Comparison of ENCODE assay signal across 8 cellular contexts in genomic region chr1:32066489-32066873, GRCh38. TPM values are rescaled to one million over a fixed set of nuclear protein-coding genes. Genes with fewer than 3 reads are reported as not detected.
DNase-seq lines count a peak whose midpoint lies in the region; ATAC-seq and TF ChIP-seq lines count a peak whose summit lies in the region.

No MANE protein-coding gene starts in this region.

- H3K4me2 ChIP-seq in osteoblast (ENCODE audit: insufficient read depth, low read length) (peak overlapping the region; percentile 8), H9 (ENCODE audit: insufficient read depth, insufficient read length, low read length) (no peak overlapping the region)

- peak overlapping the region in 1 of 3 experiments; percentile 47; a peak in 1 of 7 replicates for H3K27ac Mint-ChIP-seq in H9

- H3K4me1 Mint-ChIP-seq in H9 = peaks cover 27 to 41% of the 10 kb centered on the region in 2 experiments

- H4K20me1 ChIP-seq in osteoblast (ENCODE audit: insufficient read depth, low read length) (peaks cover 11% of the 10 kb centered on the region), H9 (ENCODE audit: control insufficient read depth, insufficient read depth, insufficient read length) (no peaks in the 10 kb centered on the region)

- no peaks in the 10 kb centered on the region for H3K9me3 ChIP-seq in HEK293 (ENCODE audit: control insufficient read depth, insufficient read depth, low read depth, low read length)
- no peaks in the 10 kb centered on the region for H3K9me3 ChIP-seq in osteoblast (ENCODE audit: low read depth, low read length)
- no peaks in the 10 kb centered on the region for H3K9me3 ChIP-seq in H9 (ENCODE audit: control insufficient read depth, low read depth, low read length)

- H2BK20ac ChIP-seq in H9 (ENCODE audit: low read depth, low read length, poor library complexity, severe bottlenecking) = no peak overlapping the region

- H3K27me3 ChIP-seq in ACC112 (ENCODE audit: insufficient read depth, low read length) (no peaks in the 10 kb centered on the region), osteoblast (ENCODE audit: insufficient read depth, low read length) (no peaks in the 10 kb centered on the region), H9 (ENCODE audit: insufficient read depth, low read length) (no peaks in the 10 kb centered on the region)

- H3K14ac ChIP-seq in H9 (ENCODE audit: insufficient read depth, low read length) = no peak overlapping the region

- WGBS in H9 (ENCODE audit: extremely low coverage, insufficient read length, low lambda C conversion rate) = no CpG with 5 or more reads among the region's 4 CpGs

- no peak overlapping the region for H3K18ac ChIP-seq in H9 (ENCODE audit: insufficient read length, low read depth, low read length)

- H3K4me3 ChIP-seq in ACC112 (ENCODE audit: low read depth, low read length) (no peak overlapping the region), HEK293 (ENCODE audit: low read depth, low read length) (no peak overlapping the region), fibroblast of mammary gland (ENCODE audit: control insufficient read depth, low read depth, low read length) (no peak overlapping the region), osteoblast (ENCODE audit: insufficient read depth, low read length) (no peak overlapping the region)

- H3K23me2 ChIP-seq in H9 (ENCODE audit: insufficient read length, low read depth, low read length, poor library complexity, severe bottlenecking) = no peaks in the 10 kb centered on the region

- no peak for ATAC-seq in GM18502 (IDR thresholded peaks at IDR 0.05; ENCODE audit: poor library complexity, unreplicated experiment)

- H2AK5ac ChIP-seq in H9 (ENCODE audit: insufficient read length, low read length) = no peak overlapping the region

- CTCF ChIA-PET in HEK293 (lab: Yijun Ruan, JAX) = interaction anchor here (0.6 to 0.9 kb wide), 6 partner anchors 62 to 321 kb away, joined by 3 read pairs; no protein-coding TSS in a partner anchor

- H3K27ac ChIP-seq in ACC112 (ENCODE audit: low read depth, low read length) (peak overlapping the region; percentile 5; the same call in 1 of the 2 replicates), HEK293 (ENCODE audit: extremely low read depth, low read depth, low read length) (no peak overlapping the region), osteoblast (ENCODE audit: low read depth, low read length) (no peak overlapping the region), H9 (ENCODE audit: insufficient read length, low read depth, low read length) (no peak overlapping the region)

- no peak overlapping the region for H3K56ac ChIP-seq in H9 (ENCODE audit: insufficient read length, low read depth, low read length)

- H4K8ac ChIP-seq in H9 (replicated peaks; ENCODE audit: insufficient read length, low read depth, low read length) = no peak overlapping the region

- H3K36me3 ChIP-seq in ACC112 (ENCODE audit: insufficient read depth, low read length) (no peaks in the 10 kb centered on the region), HEK293 (ENCODE audit: control insufficient read depth in 2 of 2, insufficient read depth in 1 of 2, low read length in 2 of 2) (peaks cover 0 to 2% of the 10 kb centered on the region in 2 experiments; a peak in 1 of 3 replicates), osteoblast (ENCODE audit: insufficient read depth, low read length) (peaks cover 10% of the 10 kb centered on the region)

- H3K4me1 ChIP-seq in ACC112 (ENCODE audit: control insufficient read depth, insufficient read depth, low read length, unreplicated experiment) (peaks cover 38% of the 10 kb centered on the region), HEK293 (ENCODE audit: control insufficient read depth, insufficient read depth, low read length) (peaks cover 15% of the 10 kb centered on the region), osteoblast (ENCODE audit: insufficient read depth, low read length) (peaks cover 45% of the 10 kb centered on the region), H9 (ENCODE audit: insufficient read depth, low read length) (peaks cover 4% of the 10 kb centered on the region; the same call in 1 of the 2 replicates)

- no peak overlapping the region for H3K4ac ChIP-seq in H9 (ENCODE audit: low read depth, low read length)

- no peaks in the 10 kb centered on the region for H3K9me3 Mint-ChIP-seq in H9

- no peak overlapping the region for H2BK15ac ChIP-seq in H9 (ENCODE audit: low read depth, low read length)

- no peak overlapping the region for H3T11ph ChIP-seq in H9 (ENCODE audit: low read length)

- H2BK5ac ChIP-seq in H9 (ENCODE audit: insufficient read length, low read length) = no peak overlapping the region

- H3K36me3 Mint-ChIP-seq in H9 (ENCODE audit: insufficient read depth in 1 of 3, low read depth in 3 of 3) = peaks cover 7 to 17% (median 7%) of the 10 kb centered on the region in 3 experiments

- H3K9ac ChIP-seq in H9 (ENCODE audit: extremely low read depth, insufficient read length, low read length) = no peak overlapping the region

- TF ChIP-seq CTCF in HEK293 (tag by site-specific recombination; IDR thresholded peaks at IDR 0.05) = no peak
- no peak for TF ChIP-seq CTCF in fibroblast of mammary gland (conservative IDR thresholded peaks at IDR 0.05; ENCODE audit: control insufficient read depth, insufficient read depth, low read depth, low read length)
- no peak for TF ChIP-seq CTCF in osteoblast (IDR thresholded peaks at IDR 0.05; ENCODE audit: extremely low read depth, low read depth, low read length)
- TF ChIP-seq CTCF in H9 (conservative IDR thresholded peaks at IDR 0.05) = no peak

- POLR2A ChIA-PET in HEK293 (lab: Yijun Ruan, JAX) = no interaction called here

- H3K79me2 ChIP-seq in ACC112 (ENCODE audit: control insufficient read depth, insufficient read depth, low read length, unreplicated experiment) = no peaks in the 10 kb centered on the region
- H3K79me2 ChIP-seq in osteoblast (ENCODE audit: insufficient read depth, low read length) = no peaks in the 10 kb centered on the region
- no peaks in the 10 kb centered on the region for H3K79me2 ChIP-seq in H9 (ENCODE audit: insufficient read depth, low read length)

- no peak overlapping the region for H4K5ac ChIP-seq in H9 (ENCODE audit: insufficient read length, low read depth, low read length)

- no peak overlapping the region for H3K4me3 Mint-ChIP-seq in H9

- DNase-seq in SK-MEL-5 (ENCODE audit: low read depth, low spot score) (peak; percentile 41), fibroblast of mammary gland (ENCODE audit: low read depth) (peak; percentile 82), osteoblast (ENCODE audit: insufficient read length, low spot score, missing footprints) (peak; percentile 69), NCI-H524 (lab: John Stamatoyannopoulos, UW) (no peak), H9 (no peak)

- in situ Hi-C loops in SK-MEL-5 (cut with HindIII; ENCODE audit: low pct_unique_long_range_greater_than_20kb, low sequenced_read_pairs) = no loop called here

- no peak overlapping the region for H3K23ac ChIP-seq in H9 (ENCODE audit: insufficient read length, low read depth, low read length)

- H2BK12ac ChIP-seq in H9 (ENCODE audit: insufficient read length, low read depth, low read length) = no peak overlapping the region

- no peak overlapping the region for H4K91ac ChIP-seq in H9 (ENCODE audit: insufficient read length, low read depth, low read length)

- H2BK120ac ChIP-seq in H9 (ENCODE audit: low read depth, low read length, poor library complexity, severe bottlenecking) = no peak overlapping the region

- H2AFZ ChIP-seq in ACC112 (ENCODE audit: low read length, unreplicated experiment) (no peak overlapping the region), osteoblast (ENCODE audit: low read length) (no peak overlapping the region), H9 (ENCODE audit: low read length) (no peak overlapping the region)

- peaks cover 13% of the 10 kb centered on the region for H3K27me3 Mint-ChIP-seq in H9 (ENCODE audit: low read depth)

- no peaks in the 10 kb centered on the region for H3K79me1 ChIP-seq in H9 (ENCODE audit: insufficient read depth, low read depth, low read length, poor library complexity, severe bottlenecking)

TF ChIP-seq in HEK293, 187 proteins besides CTCF, POLR2A, EP300 and RAD21 (continues in another document):
- peak; percentile 10; the same call in 1 of the 2 replicates for TF ChIP-seq PRDM10 (tag by site-specific recombination; IDR thresholded peaks at IDR 0.05)

RNA-seq across cellular contexts. Expression of gene TMEM39B, which starts 6.3 kb away (rescaled TPM):
- total RNA-seq in SK-MEL-5 (2014; rRNA removed; shearing (Covaris generic)) = 2.6 and 3.3 TPM in 2 replicates
- polyA plus RNA-seq in SK-MEL-5 (2015; cell fraction: cytosol; rRNA removed) = 7.6 and 11.3 TPM in 2 replicates
- polyA plus RNA-seq in SK-MEL-5 (2015; cell fraction: nucleus; rRNA removed) = 10.2 and 10.5 TPM in 2 replicates
- total RNA-seq in osteoblast = 4.7 and 5.6 TPM in 2 replicates
- total RNA-seq in H9 (2021) = 25.0 and 27.4 TPM in 2 replicates

RNA-seq across cellular contexts. Expression of gene KPNA6, which starts 41.4 kb away (rescaled TPM):
- total RNA-seq in SK-MEL-5 (2014; rRNA removed; shearing (Covaris generic)) = 33.8 and 34.1 TPM in 2 replicates
- 29.2 and 40.4 TPM in 2 replicates for polyA plus RNA-seq in SK-MEL-5 (2015; cell fraction: cytosol; rRNA removed)
- 18.3 and 19.1 TPM in 2 replicates for polyA plus RNA-seq in SK-MEL-5 (2015; cell fraction: nucleus; rRNA removed)
- total RNA-seq in osteoblast = 64.8 and 65.5 TPM in 2 replicates
- 114 TPM in 2 replicates for total RNA-seq in H9 (2021)

RNA-seq across cellular contexts. Expression of gene KHDRBS1, which starts 52.8 kb away (rescaled TPM):
- 38.7 and 46.9 TPM in 2 replicates for total RNA-seq in SK-MEL-5 (2014; rRNA removed; shearing (Covaris generic))
- polyA plus RNA-seq in SK-MEL-5 (2015; cell fraction: cytosol; rRNA removed) = 110 and 139 TPM in 2 replicates
- polyA plus RNA-seq in SK-MEL-5 (2015; cell fraction: nucleus; rRNA removed) = 39.5 and 43.7 TPM in 2 replicates
- total RNA-seq in osteoblast (52.8 and 53.9 TPM in 2 replicates), H9 (2021) (267 and 273 TPM in 2 replicates)

Comparison
In these comparisons a context has a peak if more than half of its experiments do, and no peak if none do; other contexts are left out.
1. DNase-seq: peak in SK-MEL-5 (single experiment), fibroblast of mammary gland (single experiment) and osteoblast (single experiment); none in NCI-H524 (0 of 2) and H9 (single experiment).